ENCODE assay signal across 11 cellular contexts in genomic region chr1:39450956-39451601, GRCh38. TPM values are rescaled to one million over a fixed set of nuclear protein-coding genes. Genes with fewer than 3 reads are reported as not detected.
DNase-seq lines count a peak whose midpoint lies in the region; TF ChIP-seq lines count a peak whose summit lies in the region.
"Had no signal": no experiment of that assay in that cellular context is flagged by ENCODE, and none has a peak within 500 bp of the region (broad histone marks: within the 10 kb centered on the region; RNA-seq: fewer than 3 reads in every experiment).

No MANE protein-coding gene starts in this region.

- WGBS in thyroid gland, 2 donors = 68 to 72% methylated on average over 10 of the region's 10 CpGs

- H3K9me3 ChIP-seq in left ventricle myocardium inferior (replicated peaks) = no peaks in the 10 kb centered on the region
- no peaks in the 10 kb centered on the region for H3K9me3 ChIP-seq in thyroid gland
- H3K9me3 ChIP-seq: uterus had no signal

- H3K4me1 ChIP-seq in left ventricle myocardium inferior = peaks cover 21% of the 10 kb centered on the region
- no peaks in the 10 kb centered on the region for H3K4me1 ChIP-seq in thyroid gland
- H3K4me1 ChIP-seq: uterus had no signal

- H3K36me3 ChIP-seq in left ventricle myocardium inferior (peaks cover 94% of the 10 kb centered on the region), thyroid gland (peaks cover 78 to 81% of the 10 kb centered on the region in 2 donors)
- H3K36me3 ChIP-seq: uterus had no signal

- peak overlapping the region; percentile 39 for H3K27ac ChIP-seq in left ventricle myocardium inferior (replicated peaks)
- no peak overlapping the region for H3K27ac ChIP-seq in thyroid gland

- no peak for TF ChIP-seq POLR2A in thyroid gland (IDR thresholded peaks at IDR 0.05)

- H3K4me3 ChIP-seq in left ventricle myocardium inferior (no peak overlapping the region), thyroid gland (replicated peaks in 1 of 3) (no peak overlapping the region)
- H3K4me3 ChIP-seq: uterus had no signal

- DNase-seq in left ventricle myocardium inferior (no peak), cardiac septum (ENCODE audit: low spot score) (no peak), astrocyte of the hippocampus (ENCODE audit: low read depth, low spot score) (peak; percentile 32), hepatic stellate cell (ENCODE audit: low spot score) (peak; percentile 32), thyroid gland (peak; percentile 37 to 38), hypothalamus (lab: John Stamatoyannopoulos, UW) (no peak), LoVo (ENCODE audit: low spot score) (no peak), NCI-H1092 treated with DMSO at 0.1 percent for 48 hours (lab: John Stamatoyannopoulos, UW) (no peak)
- DNase-seq: effector CD8-positive, alpha-beta T cell; NCI-H1105 treated with DMSO at 0.1 percent for 48 hours; uterus had no signal

- TF ChIP-seq CTCF in left ventricle myocardium inferior (IDR thresholded peaks at IDR 0.05; ENCODE audit: borderline replicate concordance) = no peak
- TF ChIP-seq CTCF in thyroid gland (IDR thresholded peaks at IDR 0.05) = no peak

- H3K27me3 ChIP-seq in left ventricle myocardium inferior (ENCODE audit: low read depth) = no peaks in the 10 kb centered on the region
- H3K27me3 ChIP-seq in thyroid gland = no peaks in the 10 kb centered on the region
- H3K27me3 ChIP-seq: uterus had no signal

- intact Hi-C loops in left ventricle myocardium inferior (cut with micrococcal nuclease) = no loop called here
- intact Hi-C loops in cardiac septum (cut with DNase I) = no loop called here
- intact Hi-C loops in thyroid gland (cut with DNase I) = loop anchor here (10.0 kb wide), 1 partner anchor 84 kb away; no protein-coding TSS in a partner anchor

RNA-seq across cellular contexts. Expression of gene BMP8A, which starts 40.4 kb away (rescaled TPM):
- 0.16 TPM for total RNA-seq in left ventricle myocardium inferior
- 1.5 TPM for total RNA-seq in cardiac septum
- total RNA-seq in thyroid gland = 100 to 1,000 TPM in 3 of 4 donors, 10 to 100 TPM in 1; 58.5 to 386 (median 270) TPM

Comparison
In these comparisons a context has a peak if more than half of its experiments do, and no peak if none do; other contexts are left out.
1. DNase-seq: peak in astrocyte of the hippocampus (single experiment), hepatic stellate cell (single experiment) and thyroid gland (2 of 2); none in left ventricle myocardium inferior (single experiment), cardiac septum (single experiment), hypothalamus (0 of 51), LoVo (single experiment) and NCI-H1092 treated with DMSO at 0.1 percent for 48 hours (single experiment).
2. RNA of gene BMP8A, which starts 40.4 kb away (total RNA-seq): 58.5 to 386 TPM in thyroid gland; 1.5 TPM in cardiac septum (single experiment) and 0.16 TPM in left ventricle myocardium inferior (single experiment); every median in the first group is over 10 times any median in the second.